Comparison of ENCODE assay signal across 8 cellular contexts in genomic region chr1:42657981-42658879, GRCh38. TPM values are rescaled to one million over a fixed set of nuclear protein-coding genes. Genes with fewer than 3 reads are reported as not detected.
DNase-seq lines count a peak whose midpoint lies in the region; ATAC-seq and TF ChIP-seq lines count a peak whose summit lies in the region.

Gene PPIH, plus strand, starts transcription at chr1:42658423. Its CDS starts 24 bp downstream, at chr1:42658447.

- peak within 1 kb of the TSS; percentile 90 to 97 (median 91) for H3K27ac Mint-ChIP-seq in CD14-positive monocyte
- peak within 1 kb of the TSS; percentile 89 for H3K27ac Mint-ChIP-seq in dendritic cell treated with granulocyte-macrophage colony-stimulating factor and Interleukin-4, amounts not matched to agents 40 ng/mL and 50 ng/mL, for 4 days

- DNase-seq in CD14-positive monocyte (ENCODE audit: low spot score) = peak; percentile 91
- DNase-seq in NCI-H748 treated with DMSO at 0.1 percent for 48 hours (lab: John Stamatoyannopoulos, UW) = peak; percentile 100
- DNase-seq in activated CD4-positive, alpha-beta T cell treated with anti-CD3 and anti-CD28 coated beads, Interleukin-2, amount 50 U/mL, for 24 hours (ENCODE audit: low read depth in 1 of 2, low spot score in 1 of 2) = peak; percentile 85 to 95
- peak; percentile 96 for DNase-seq in left lobe of liver (ENCODE audit: low spot score)
- DNase-seq in stimulated activated CD4-positive, alpha-beta T cell treated with anti-CD3 and anti-CD28 coated beads, Interleukin-2, amount 100 ng/mL, for 4 hours (ENCODE audit: low read depth) = peak; percentile 93

- H3K4me3 Mint-ChIP-seq in CD14-positive monocyte = peak within 1 kb of the TSS; percentile 93 to 98
- peak within 1 kb of the TSS; percentile 98 for H3K4me3 Mint-ChIP-seq in dendritic cell treated with granulocyte-macrophage colony-stimulating factor and Interleukin-4, amounts not matched to agents 40 ng/mL and 50 ng/mL, for 4 days

- TF ChIP-seq CTCF in CD14-positive monocyte (IDR thresholded peaks at IDR 0.05) = no peak

- intact Hi-C loops in CD14-positive monocyte (cut with micrococcal nuclease) = loop anchor here in 1 of 2 donors (2.0 to 10.0 kb wide), 3 partner anchors 27 to 323 kb away; partner anchors contain the start of genes C1orf50, FOXJ3 and P3H1
- intact Hi-C loops in dendritic cell treated with granulocyte-macrophage colony-stimulating factor and Interleukin-4, amounts not matched to agents 40 ng/mL and 50 ng/mL, for 4 days (cut with micrococcal nuclease) = loop anchor here (1.0 to 10.0 kb wide), 2 partner anchors 24 to 193 kb away; partner anchors contain the start of genes CCDC30 and YBX1

- ATAC-seq in GM19351 (IDR thresholded peaks at IDR 0.05; ENCODE audit: unreplicated experiment) (peak; percentile 95), HG03521 (IDR thresholded peaks at IDR 0.05; ENCODE audit: unreplicated experiment) (peak; percentile 95), left lobe of liver (peak; percentile 99)

- no peaks in the 10 kb centered on the region for H3K9me3 Mint-ChIP-seq in CD14-positive monocyte
- no peaks in the 10 kb centered on the region for H3K9me3 Mint-ChIP-seq in dendritic cell treated with granulocyte-macrophage colony-stimulating factor and Interleukin-4, amounts not matched to agents 40 ng/mL and 50 ng/mL, for 4 days

- peaks cover 0 to 5% (median 4%) of the 10 kb centered on the region in 3 donors for H3K27me3 Mint-ChIP-seq in CD14-positive monocyte (ENCODE audit: low read depth in 3 of 3)
- H3K27me3 Mint-ChIP-seq in dendritic cell treated with granulocyte-macrophage colony-stimulating factor and Interleukin-4, amounts not matched to agents 40 ng/mL and 50 ng/mL, for 4 days = no peaks in the 10 kb centered on the region

- H3K36me3 Mint-ChIP-seq in CD14-positive monocyte = peaks cover 17 to 22% of the 10 kb centered on the region in 2 donors
- H3K36me3 Mint-ChIP-seq in dendritic cell treated with granulocyte-macrophage colony-stimulating factor and Interleukin-4, amounts not matched to agents 40 ng/mL and 50 ng/mL, for 4 days (ENCODE audit: low read depth) = peaks cover 40% of the 10 kb centered on the region

- H3K4me1 Mint-ChIP-seq in CD14-positive monocyte = peaks cover 20% of the 10 kb centered on the region
- peaks cover 19% of the 10 kb centered on the region for H3K4me1 Mint-ChIP-seq in dendritic cell treated with granulocyte-macrophage colony-stimulating factor and Interleukin-4, amounts not matched to agents 40 ng/mL and 50 ng/mL, for 4 days (ENCODE audit: low read depth)

RNA-seq across cellular contexts. Expression of gene PPIH, which starts in this region (rescaled TPM):
- 10 to 100 TPM; 28.8 to 31.0 TPM for polyA plus RNA-seq in CD14-positive monocyte
- total RNA-seq in left lobe of liver = 7.7 TPM

Comparison
In these comparisons a context has a peak if more than half of its experiments do, and no peak if none do; other contexts are left out.
1. Peak in every context shown above with its lines: DNase-seq and ATAC-seq.